Comparison of ENCODE assay signal across 14 cellular contexts in genomic region chr20:9214676-9215075, GRCh38.
A peak's percentile ranks its signal among the peaks of the same experiment; 100 is the strongest.
DNase-seq lines count a peak whose midpoint lies in the region; ATAC-seq and TF ChIP-seq lines count a peak whose summit lies in the region.
"Had no signal": no experiment of that assay in that cellular context is flagged by ENCODE, and none has a peak within 500 bp of the region (broad histone marks: within the 10 kb centered on the region; RNA-seq: fewer than 3 reads in every experiment).

No MANE protein-coding gene starts in this region.

- H3K36me3 ChIP-seq in gastroesophageal sphincter, result no peaks in the 10 kb centered on the region
- H3K36me3 ChIP-seq in gastrocnemius medialis, result no peaks in the 10 kb centered on the region

- TF ChIP-seq EP300 in gastroesophageal sphincter (IDR thresholded peaks at IDR 0.05), result peak; percentile 17

- H3K27ac ChIP-seq in gastroesophageal sphincter, result peak overlapping the region; percentile 59 to 69 (median 66)
- no peak overlapping the region for H3K27ac ChIP-seq in CD4-positive, alpha-beta T cell (ENCODE audit: low read depth, low read length)
- no peak overlapping the region for H3K27ac ChIP-seq in gastrocnemius medialis
- H3K27ac ChIP-seq: VCaP had no signal

- TF ChIP-seq CTCF in gastroesophageal sphincter (IDR thresholded peaks at IDR 0.05) (no peak), gastrocnemius medialis (IDR thresholded peaks at IDR 0.05 in 4 of 5, conservative IDR thresholded peaks at IDR 0.05 in 1 of 5) (no peak)
- TF ChIP-seq CTCF in CD4-positive, alpha-beta T cell (IDR thresholded peaks at IDR 0.05), result no peak

- peaks cover 3% of the 10 kb centered on the region for H3K9me3 Mint-ChIP-seq in CD4-positive, alpha-beta T cell
- H3K9me3 Mint-ChIP-seq: CD8-positive, alpha-beta T cell; mesothelial cell of epicardium; stimulated activated naive CD8-positive, alpha-beta T cell treated with anti-CD3 and anti-CD28 coated beads, Interleukin-15, amount 100 ng/mL, for 72 hours had no signal

- H3K36me3 Mint-ChIP-seq in CD4-positive, alpha-beta T cell (ENCODE audit: low read depth), result no peaks in the 10 kb centered on the region
- H3K36me3 Mint-ChIP-seq: activated naive CD8-positive, alpha-beta T cell treated with anti-CD3 and anti-CD28 coated beads, Interleukin-2, amount 10 ng/mL, durations not matched to agents 7 days and 5 days; CD8-positive, alpha-beta T cell had no signal

- DNase-seq in AG08395 (ENCODE audit: low spot score) (peak; percentile 66), HT1080 (ENCODE audit: low read depth) (peak; percentile 23), astrocyte of the hippocampus (ENCODE audit: low read depth, low spot score) (peak; percentile 18), cerebellar cortex (ENCODE audit: low spot score) (no peak), iPS-NIHi7 (ENCODE audit: extremely low spot score) (no peak), gastrocnemius medialis (no peak)
- DNase-seq in CD4-positive, alpha-beta T cell, result no peak
- DNase-seq: activated naive CD8-positive, alpha-beta T cell treated with anti-CD3 and anti-CD28 coated beads, Interleukin-2, amount 10 ng/mL, durations not matched to agents 7 days and 5 days; CD8-positive, alpha-beta T cell; NCI-H1417; stimulated activated naive CD8-positive, alpha-beta T cell treated with anti-CD3 and anti-CD28 coated beads, Interleukin-15, amount 100 ng/mL, for 72 hours had no signal

- no peak overlapping the region for H3K27ac Mint-ChIP-seq in CD4-positive, alpha-beta T cell
- H3K27ac Mint-ChIP-seq: activated naive CD8-positive, alpha-beta T cell treated with anti-CD3 and anti-CD28 coated beads, Interleukin-2, amount 10 ng/mL, durations not matched to agents 7 days and 5 days; CD8-positive, alpha-beta T cell; mesothelial cell of epicardium; stimulated activated naive CD8-positive, alpha-beta T cell treated with anti-CD3 and anti-CD28 coated beads, Interleukin-15, amount 100 ng/mL, for 72 hours had no signal

- 24 to 39% methylated on average over 3 of the region's 3 CpGs for WGBS in gastroesophageal sphincter (ENCODE audit: low coverage in 1 of 2), 2 donors

- in situ Hi-C loops in gastrocnemius medialis (cut with MboI; ENCODE audit: low sequenced_read_pairs in 4 of 4), result no loop called here

- POLR2A ChIA-PET in CD4-positive, alpha-beta T cell (lab: Charles Lee), result no interaction called here

- H3K4me1 ChIP-seq in gastroesophageal sphincter (peaks cover 0 to 38% (median 5%) of the 10 kb centered on the region in 3 donors), gastrocnemius medialis (peaks cover 0 to 16% of the 10 kb centered on the region in 2 donors)

- TF ChIP-seq POLR2A in gastroesophageal sphincter (IDR thresholded peaks at IDR 0.05) (no peak), gastrocnemius medialis (IDR thresholded peaks at IDR 0.05) (no peak)

- H3K4me3 Mint-ChIP-seq in CD4-positive, alpha-beta T cell, result no peak overlapping the region
- H3K4me3 Mint-ChIP-seq: activated naive CD8-positive, alpha-beta T cell treated with anti-CD3 and anti-CD28 coated beads, Interleukin-2, amount 10 ng/mL, durations not matched to agents 7 days and 5 days; CD8-positive, alpha-beta T cell; mesothelial cell of epicardium; stimulated activated naive CD8-positive, alpha-beta T cell treated with anti-CD3 and anti-CD28 coated beads, Interleukin-15, amount 100 ng/mL, for 72 hours had no signal

- ATAC-seq in gastroesophageal sphincter (peak; percentile 86), gastrocnemius medialis (no peak)
- no peak for ATAC-seq in CD4-positive, alpha-beta T cell (ENCODE audit: poor library complexity)
- ATAC-seq: CD8-positive, alpha-beta T cell; stimulated activated naive CD8-positive, alpha-beta T cell treated with anti-CD3 and anti-CD28 coated beads, Interleukin-15, amount 100 ng/mL, for 72 hours had no signal

- H3K4me3 ChIP-seq in gastroesophageal sphincter (no peak overlapping the region), gastrocnemius medialis (no peak overlapping the region)

- H3K27me3 Mint-ChIP-seq in CD4-positive, alpha-beta T cell, result no peaks in the 10 kb centered on the region
- H3K27me3 Mint-ChIP-seq: activated naive CD8-positive, alpha-beta T cell treated with anti-CD3 and anti-CD28 coated beads, Interleukin-2, amount 10 ng/mL, durations not matched to agents 7 days and 5 days; stimulated activated naive CD8-positive, alpha-beta T cell treated with anti-CD3 and anti-CD28 coated beads, Interleukin-15, amount 100 ng/mL, for 72 hours had no signal

- intact Hi-C loops in CD4-positive, alpha-beta T cell (cut with DNase I, micrococcal nuclease), result no loop called here
- intact Hi-C loops in gastrocnemius medialis (cut with DNase I; ENCODE audit: low total_unique reads), result no loop called here

- H3K4me1 Mint-ChIP-seq in CD4-positive, alpha-beta T cell (ENCODE audit: low read depth), result no peaks in the 10 kb centered on the region
- H3K4me1 Mint-ChIP-seq: activated naive CD8-positive, alpha-beta T cell treated with anti-CD3 and anti-CD28 coated beads, Interleukin-2, amount 10 ng/mL, durations not matched to agents 7 days and 5 days; stimulated activated naive CD8-positive, alpha-beta T cell treated with anti-CD3 and anti-CD28 coated beads, Interleukin-15, amount 100 ng/mL, for 72 hours had no signal

- H3K27me3 ChIP-seq in gastroesophageal sphincter (no peaks in the 10 kb centered on the region), gastrocnemius medialis (no peaks in the 10 kb centered on the region)
- H3K27me3 ChIP-seq in CD4-positive, alpha-beta T cell (ENCODE audit: control insufficient read depth, insufficient read depth, low read length), result no peaks in the 10 kb centered on the region

- CTCF ChIA-PET in CD4-positive, alpha-beta T cell (lab: Charles Lee), result no interaction called here

- H3K9me3 ChIP-seq in gastroesophageal sphincter (no peaks in the 10 kb centered on the region), gastrocnemius medialis (no peaks in the 10 kb centered on the region)
- H3K9me3 ChIP-seq in CD4-positive, alpha-beta T cell (ENCODE audit: control insufficient read depth, low read length), result no peaks in the 10 kb centered on the region

Comparison
In these comparisons a context has a peak if more than half of its experiments do, and no peak if none do; other contexts are left out.
1. DNase-seq: peak in AG08395 (single experiment), HT1080 (single experiment) and astrocyte of the hippocampus (single experiment); none in CD4-positive, alpha-beta T cell (0 of 10), cerebellar cortex (single experiment), iPS-NIHi7 (single experiment) and gastrocnemius medialis (0 of 2).
2. H3K27ac ChIP-seq: peak in gastroesophageal sphincter (4 of 4); none in CD4-positive, alpha-beta T cell (single experiment) and gastrocnemius medialis (0 of 4).